11 cellular contexts compared by ENCODE assay signal in the genomic region with DNA sequence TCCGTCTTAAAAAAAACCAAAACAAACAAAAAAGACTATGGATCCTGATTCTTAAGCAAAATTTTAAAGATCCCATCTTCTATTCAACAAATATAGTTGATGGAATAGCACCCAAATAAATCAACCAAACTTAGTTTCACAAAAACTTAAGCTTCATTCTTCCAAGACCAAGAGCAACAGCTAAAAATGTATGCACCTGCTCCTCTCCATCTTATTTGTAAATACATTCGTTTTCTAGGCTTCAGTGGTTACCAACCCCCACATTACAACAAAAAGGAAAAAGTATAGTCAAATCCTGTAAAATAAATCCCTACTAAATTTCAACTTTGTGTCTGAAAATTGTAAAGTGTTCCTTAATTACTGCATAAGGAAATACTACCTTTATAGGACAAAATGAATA. TPM values are rescaled to one million over a fixed set of nuclear protein-coding genes. Genes with fewer than 3 reads are reported as not detected.
A peak's percentile ranks its signal among the peaks of the same experiment; 100 is the strongest.
DNase-seq lines count a peak whose midpoint lies in the region; ATAC-seq, FAIRE-seq and TF ChIP-seq lines count a peak whose summit lies in the region.
"Had no signal": no experiment of that assay in that cellular context is flagged by ENCODE, and none has a peak within 500 bp of the region (broad histone marks: within the 10 kb centered on the region; RNA-seq: fewer than 3 reads in every experiment).

No MANE protein-coding gene starts in this region.

- no peak for TF ChIP-seq POLR2A in transverse colon (IDR thresholded peaks at IDR 0.05)

- intact Hi-C loops in activated B cell treated with CpG ODN at 0.5 μM for 24 hours (cut with micrococcal nuclease) (loop anchor here (2.0 to 10.0 kb wide), 2 partner anchors 21 to 401 kb away; a partner anchor contains a TSS), transverse colon (cut with DNase I; ENCODE audit: low total_unique reads) (no loop called here)

- no peak for TF ChIP-seq EP300 in transverse colon (IDR thresholded peaks at IDR 0.05; ENCODE audit: low read depth)

- H3K9me1 ChIP-seq in keratinocyte (ENCODE audit: control insufficient read depth, extremely low read depth, insufficient read depth, low read length) = peaks cover 3% of the 10 kb centered on the region

- no peak for DNase-seq in activated naive CD4-positive, alpha-beta T cell treated with anti-CD3 and anti-CD28 coated beads, Interleukin-2, amount 10 ng/mL, durations not matched to agents 7 days and 5 days
- no peak for DNase-seq in activated naive CD4-positive, alpha-beta T cell treated with Interleukin-2 at 50 U/mL for 16 hours
- DNase-seq in activated B cell treated with CpG ODN at 0.5 μM for 24 hours (no peak), keratinocyte (ENCODE audit: low read depth, low spot score) (no peak), transverse colon (no peak), Kasumi-1 (lab: John Stamatoyannopoulos, UW) (no peak)
- DNase-seq: NCI-H2171 treated with DMSO at 0.1 percent for 48 hours; stimulated activated CD4-positive, alpha-beta T cell treated with anti-CD3 and anti-CD28 coated beads, Interleukin-4, amount 100 ng/mL, for 1 hour; T1000 had no signal

- H3K4me3 Mint-ChIP-seq in activated naive CD4-positive, alpha-beta T cell treated with anti-CD3 and anti-CD28 coated beads, Interleukin-2, amount 10 ng/mL, durations not matched to agents 7 days and 5 days = peak overlapping the region; percentile 59
- H3K4me3 Mint-ChIP-seq in activated B cell treated with CpG ODN at 0.5 μM for 24 hours = peak overlapping the region; percentile 91

- dilution Hi-C loops in keratinocyte (cut with MboI; ENCODE audit: extremely low pct_ligation_motif_present, low sequenced_read_pairs) = no loop called here

- no peak for FAIRE-seq in keratinocyte (lab: Jason Lieb, UNC)

- WGBS in transverse colon (ENCODE audit: low coverage in 1 of 2), 2 donors = 18 to 25% methylated on average over 2 of the region's 2 CpGs

- peaks cover 20% of the 10 kb centered on the region for H4K20me1 ChIP-seq in keratinocyte (ENCODE audit: control insufficient read depth, extremely low read depth, insufficient read depth, low read length)

- TF ChIP-seq CTCF in activated B cell treated with CpG ODN at 0.5 μM for 24 hours (IDR thresholded peaks at IDR 0.05) (no peak), keratinocyte (optimal IDR thresholded peaks at IDR 0.05 in 1 of 3, IDR thresholded peaks at IDR 0.05 in 1 of 3, conservative IDR thresholded peaks at IDR 0.05 in 1 of 3; ENCODE audit: extremely low read depth in 1 of 3, insufficient read depth in 2 of 3, low read length in 3 of 3) (no peak), transverse colon (IDR thresholded peaks at IDR 0.05) (no peak)

- peaks cover 81% of the 10 kb centered on the region for H3K4me1 Mint-ChIP-seq in activated naive CD4-positive, alpha-beta T cell treated with anti-CD3 and anti-CD28 coated beads, Interleukin-2, amount 10 ng/mL, durations not matched to agents 7 days and 5 days
- H3K4me1 Mint-ChIP-seq in activated B cell treated with CpG ODN at 0.5 μM for 24 hours = peaks cover 87% of the 10 kb centered on the region

- peak overlapping the region; percentile 95 for H3K27ac Mint-ChIP-seq in activated naive CD4-positive, alpha-beta T cell treated with anti-CD3 and anti-CD28 coated beads, Interleukin-2, amount 10 ng/mL, durations not matched to agents 7 days and 5 days
- peak overlapping the region; percentile 92 for H3K27ac Mint-ChIP-seq in activated B cell treated with CpG ODN at 0.5 μM for 24 hours

- ATAC-seq in activated B cell treated with CpG ODN at 0.5 μM for 24 hours (ENCODE audit: low read depth) = no peak
- ATAC-seq in GM18520 (IDR thresholded peaks at IDR 0.05; ENCODE audit: unreplicated experiment) = no peak
- no peak for ATAC-seq in HG03045 (IDR thresholded peaks at IDR 0.05; ENCODE audit: unreplicated experiment)

- in situ Hi-C loops in transverse colon (cut with MboI; ENCODE audit: low pct_ligation_motif_present in 1 of 4, low pct_unique_long_range_greater_than_20kb in 1 of 4, low sequenced_read_pairs in 3 of 4) = no loop called here

- H3K27ac ChIP-seq in keratinocyte (ENCODE audit: control insufficient read depth, insufficient read depth, low read length) (peak overlapping the region; percentile 96), transverse colon (peak overlapping the region; percentile 94 to 98 (median 97))

- CTCF ChIA-PET in activated naive CD4-positive, alpha-beta T cell treated with anti-CD3 and anti-CD28 coated beads, Interleukin-2, amount 10 ng/mL, durations not matched to agents 7 days and 5 days (lab: Charles Lee) = interaction anchor here (1.4 to 14.9 kb wide), 5 partner anchors 8 to 24 kb away, joined by 3 to 410 read pairs (median 5); no protein-coding TSS in a partner anchor
- CTCF ChIA-PET in activated B cell treated with CpG ODN at 0.5 μM for 24 hours (lab: Charles Lee) = interaction anchor here (0.9 to 2.5 kb wide), 5 partner anchors 21 to 145 kb away, joined by 4 to 14 read pairs (median 6); no protein-coding TSS in a partner anchor

- H3K4me1 ChIP-seq in keratinocyte (ENCODE audit: control insufficient read depth, extremely low read depth, insufficient read depth, low read length) (peaks cover 63% of the 10 kb centered on the region), transverse colon (peaks cover 63 to 84% (median 80%) of the 10 kb centered on the region in 4 donors)

- peak overlapping the region; percentile 94 for H3K4me2 ChIP-seq in keratinocyte (ENCODE audit: control insufficient read depth, extremely low read depth, insufficient read depth, low read depth, low read length)

- H3K36me3 ChIP-seq in keratinocyte (ENCODE audit: control insufficient read depth in 2 of 2, extremely low read depth in 1 of 2, insufficient read depth in 2 of 2, low read length in 2 of 2) (peaks cover 0 to 7% of the 10 kb centered on the region in 2 experiments), transverse colon (no peaks in the 10 kb centered on the region)

- H3K9me3 ChIP-seq in keratinocyte (ENCODE audit: control insufficient read depth, low read depth, low read length) (no peaks in the 10 kb centered on the region), transverse colon (no peaks in the 10 kb centered on the region)

- H3K79me2 ChIP-seq in keratinocyte (ENCODE audit: control insufficient read depth, insufficient read depth, low read length) = peaks cover 83% of the 10 kb centered on the region

- H2AFZ ChIP-seq in keratinocyte (ENCODE audit: control insufficient read depth, low read length) = no peak overlapping the region

- POLR2A ChIA-PET in activated B cell treated with CpG ODN at 0.5 μM for 24 hours (lab: Charles Lee) = interaction anchor here (0.6 to 2.1 kb wide), 12 partner anchors 10 to 307 kb away, joined by 3 to 15 read pairs (median 4); a partner anchor contains a TSS

- H3K9me3 Mint-ChIP-seq in activated naive CD4-positive, alpha-beta T cell treated with anti-CD3 and anti-CD28 coated beads, Interleukin-2, amount 10 ng/mL, durations not matched to agents 7 days and 5 days = no peaks in the 10 kb centered on the region
- H3K9me3 Mint-ChIP-seq in activated B cell treated with CpG ODN at 0.5 μM for 24 hours = no peaks in the 10 kb centered on the region

- H3K27me3 ChIP-seq in keratinocyte (ENCODE audit: control insufficient read depth, extremely low read depth, insufficient read depth, low read length) (no peaks in the 10 kb centered on the region), transverse colon (no peaks in the 10 kb centered on the region)

- H3K4me3 ChIP-seq in keratinocyte (ENCODE audit: control insufficient read depth in 2 of 3, extremely low read depth in 1 of 3, insufficient read depth in 2 of 3, low read depth in 1 of 3, low read length in 3 of 3) (peak overlapping the region in 1 of 3 experiments; percentile 58), transverse colon (peak overlapping the region in 1 of 4 donors; percentile 64)

- peaks cover 44% of the 10 kb centered on the region for H3K36me3 Mint-ChIP-seq in activated naive CD4-positive, alpha-beta T cell treated with anti-CD3 and anti-CD28 coated beads, Interleukin-2, amount 10 ng/mL, durations not matched to agents 7 days and 5 days
- peaks cover 23% of the 10 kb centered on the region for H3K36me3 Mint-ChIP-seq in activated B cell treated with CpG ODN at 0.5 μM for 24 hours (ENCODE audit: low read depth)

- H3K27me3 Mint-ChIP-seq in activated naive CD4-positive, alpha-beta T cell treated with anti-CD3 and anti-CD28 coated beads, Interleukin-2, amount 10 ng/mL, durations not matched to agents 7 days and 5 days = no peaks in the 10 kb centered on the region
- no peaks in the 10 kb centered on the region for H3K27me3 Mint-ChIP-seq in activated B cell treated with CpG ODN at 0.5 μM for 24 hours

- peak overlapping the region; percentile 74 for H3K9ac ChIP-seq in keratinocyte (ENCODE audit: control insufficient read depth, extremely low read depth, insufficient read depth, low read length)

RNA-seq across cellular contexts. Expression of a gene that starts 3.9 kb away (rescaled TPM):
- total RNA-seq in activated B cell treated with CpG ODN at 0.5 μM for 24 hours (249 and 275 TPM in 2 replicates), transverse colon (100 to 1,000 TPM in 3 of 4 donors, 10 to 100 TPM in 1; 58.9 to 251 (median 195) TPM)
- polyA plus RNA-seq in keratinocyte = 130 to 368 TPM (median 228 TPM) in 3 replicates
- 45.8 TPM for polyA plus RNA-seq in keratinocyte (2011; ENCODE audit: low read depth)
- 133 and 268 TPM in 2 replicates for polyA plus RNA-seq in keratinocyte (2011; cell fraction: cytosol; rRNA removed)
- 43.9 and 72.5 TPM in 2 replicates for polyA plus RNA-seq in keratinocyte (2011; cell fraction: nucleus; rRNA removed)
- 119 and 195 TPM in 2 replicates for polyA plus RNA-seq in keratinocyte (2012; ENCODE audit: low replicate concordance)
- 115 to 228 TPM (median 199 TPM) in 3 replicates for polyA minus RNA-seq in keratinocyte
- polyA minus RNA-seq in keratinocyte (2011; cell fraction: cytosol; rRNA and poly(A)+ RNA removed) = 174 TPM
- polyA minus RNA-seq in keratinocyte (2011; cell fraction: nucleus; rRNA and poly(A)+ RNA removed) = 37.6 and 72.0 TPM in 2 replicates
